ENCODE assay signal across 11 cellular contexts in genomic region chr12:122830517-122831214, GRCh38. TPM values are rescaled to one million over a fixed set of nuclear protein-coding genes. Genes with fewer than 3 reads are reported as not detected.
DNase-seq lines count a peak whose midpoint lies in the region; ATAC-seq, FAIRE-seq and TF ChIP-seq lines count a peak whose summit lies in the region.
"Had no signal": no experiment of that assay in that cellular context is flagged by ENCODE, and none has a peak within 500 bp of the region (broad histone marks: within the 10 kb centered on the region; RNA-seq: fewer than 3 reads in every experiment).

No MANE protein-coding gene starts in this region.

- CTCF ChIA-PET in endothelial cell of umbilical vein (lab: Charles Lee): interaction anchor here (1.2 to 6.6 kb wide), 2 partner anchors 26 to 36 kb away, joined by 3 to 58 read pairs; no protein-coding TSS in a partner anchor
- CTCF ChIA-PET in activated CD8-positive, alpha-beta memory T cell treated with anti-CD3 and anti-CD28 coated beads, Interleukin-2, amount 10 ng/mL, durations not matched to agents 7 days and 5 days (lab: Charles Lee): interaction anchor here (5.3 kb wide), 1 partner anchor 37 kb away, joined by 27 read pairs; no protein-coding TSS in a partner anchor

- no peaks in the 10 kb centered on the region for H3K9me3 Mint-ChIP-seq in activated CD8-positive, alpha-beta memory T cell treated with anti-CD3 and anti-CD28 coated beads, Interleukin-2, amount 10 ng/mL, durations not matched to agents 7 days and 5 days (ENCODE audit: low read depth)
- H3K9me3 Mint-ChIP-seq: activated naive CD8-positive, alpha-beta T cell treated with anti-CD3 and anti-CD28 coated beads for 36 hours had no signal

- intact Hi-C loops in endothelial cell of umbilical vein (cut with micrococcal nuclease): loop anchor here (5.0 kb wide), 1 partner anchor 33 kb away; no protein-coding TSS in a partner anchor

- TF ChIP-seq CTCF in endothelial cell of umbilical vein (IDR thresholded peaks at IDR 0.05; ENCODE audit: extremely low read depth in 1 of 2, insufficient read depth in 1 of 2, low read depth in 1 of 2, low read length in 2 of 2) (no peak), osteoblast (IDR thresholded peaks at IDR 0.05; ENCODE audit: extremely low read depth, low read depth, low read length) (no peak), coronary artery (IDR thresholded peaks at IDR 0.05) (no peak)

- H3K9me3 ChIP-seq in MG63 (no peaks in the 10 kb centered on the region), endothelial cell of umbilical vein (replicated peaks; ENCODE audit: control insufficient read depth, insufficient read depth, low read length) (no peaks in the 10 kb centered on the region), osteoblast (ENCODE audit: low read depth, low read length) (no peaks in the 10 kb centered on the region)

- H3K9me1 ChIP-seq in endothelial cell of umbilical vein (replicated peaks; ENCODE audit: control insufficient read depth, extremely low read depth, insufficient read depth, low read length): no peaks in the 10 kb centered on the region

- H4K20me1 ChIP-seq in endothelial cell of umbilical vein (replicated peaks; ENCODE audit: control insufficient read depth, extremely low read depth, insufficient read depth, low read length) (no peaks in the 10 kb centered on the region), osteoblast (ENCODE audit: insufficient read depth, low read length) (no peaks in the 10 kb centered on the region)

- ATAC-seq in HG03565 (IDR thresholded peaks at IDR 0.05; ENCODE audit: unreplicated experiment): no peak
- ATAC-seq in activated CD8-positive, alpha-beta memory T cell treated with anti-CD3 and anti-CD28 coated beads, Interleukin-2, amount 10 ng/mL, durations not matched to agents 7 days and 5 days: no peak

- H3K4me1 Mint-ChIP-seq in activated CD8-positive, alpha-beta memory T cell treated with anti-CD3 and anti-CD28 coated beads, Interleukin-2, amount 10 ng/mL, durations not matched to agents 7 days and 5 days: peaks cover 10% of the 10 kb centered on the region

- H3K4me3 ChIP-seq in MG63: no peak overlapping the region
- H3K4me3 ChIP-seq in endothelial cell of umbilical vein (replicated peaks in 1 of 3; ENCODE audit: insufficient read depth in 1 of 3, low read depth in 1 of 3, low read length in 3 of 3): no peak overlapping the region
- H3K4me3 ChIP-seq in osteoblast (ENCODE audit: insufficient read depth, low read length): no peak overlapping the region
- H3K4me3 ChIP-seq in coronary artery: no peak overlapping the region

- H3K79me2 ChIP-seq in endothelial cell of umbilical vein (ENCODE audit: control insufficient read depth, insufficient read depth, low read length): no peaks in the 10 kb centered on the region
- H3K79me2 ChIP-seq in osteoblast (ENCODE audit: insufficient read depth, low read length): no peaks in the 10 kb centered on the region

- H3K27ac ChIP-seq in endothelial cell of umbilical vein (ENCODE audit: insufficient read depth, low read depth, low read length) (no peak overlapping the region), osteoblast (ENCODE audit: low read depth, low read length) (no peak overlapping the region), coronary artery (no peak overlapping the region)

- H3K4me2 ChIP-seq in endothelial cell of umbilical vein (ENCODE audit: insufficient read depth, low read length) (no peak overlapping the region), osteoblast (ENCODE audit: insufficient read depth, low read length) (no peak overlapping the region)

- no peak overlapping the region for H3K27ac Mint-ChIP-seq in activated CD8-positive, alpha-beta memory T cell treated with anti-CD3 and anti-CD28 coated beads, Interleukin-2, amount 10 ng/mL, durations not matched to agents 7 days and 5 days
- H3K27ac Mint-ChIP-seq: activated naive CD8-positive, alpha-beta T cell treated with anti-CD3 and anti-CD28 coated beads for 36 hours had no signal

- H2AFZ ChIP-seq in endothelial cell of umbilical vein (ENCODE audit: low read depth, low read length): no peak overlapping the region
- no peak overlapping the region for H2AFZ ChIP-seq in osteoblast (ENCODE audit: low read length)

- POLR2A ChIA-PET in endothelial cell of umbilical vein (lab: Charles Lee): interaction anchor here (0.6 kb wide), 1 partner anchor 377 kb away, joined by 4 read pairs; no protein-coding TSS in a partner anchor

- H3K27me3 ChIP-seq in MG63 (no peaks in the 10 kb centered on the region), endothelial cell of umbilical vein (ENCODE audit: control insufficient read depth in 2 of 2, insufficient read depth in 2 of 2, low read length in 2 of 2) (peaks cover 1 to 3% of the 10 kb centered on the region in 2 experiments), osteoblast (ENCODE audit: insufficient read depth, low read length) (peaks cover 5% of the 10 kb centered on the region)

- no peak for TF ChIP-seq POLR2A in endothelial cell of umbilical vein (IDR thresholded peaks at IDR 0.05; ENCODE audit: low read depth, low read length)

- H3K4me1 ChIP-seq in endothelial cell of umbilical vein (ENCODE audit: control insufficient read depth, extremely low read depth, insufficient read depth, low read length): peaks cover 12% of the 10 kb centered on the region
- peaks cover 4% of the 10 kb centered on the region for H3K4me1 ChIP-seq in osteoblast (ENCODE audit: insufficient read depth, low read length)

- H3K36me3 Mint-ChIP-seq in activated CD8-positive, alpha-beta memory T cell treated with anti-CD3 and anti-CD28 coated beads, Interleukin-2, amount 10 ng/mL, durations not matched to agents 7 days and 5 days: peaks cover 1% of the 10 kb centered on the region
- H3K36me3 Mint-ChIP-seq: activated naive CD8-positive, alpha-beta T cell treated with anti-CD3 and anti-CD28 coated beads for 36 hours had no signal

- FAIRE-seq in endothelial cell of umbilical vein (lab: Jason Lieb, UNC): peak; percentile 40

- peak; percentile 89 for DNase-seq in EL
- DNase-seq in MG63: peak; percentile 71
- no peak for DNase-seq in endothelial cell of umbilical vein (ENCODE audit: low read depth, low spot score)
- DNase-seq in osteoblast (ENCODE audit: insufficient read length, low spot score, missing footprints): peak; percentile 93
- no peak for DNase-seq in NCI-H2196 treated with DMSO at 0.1 percent for 48 hours (lab: John Stamatoyannopoulos, UW; ENCODE audit: unreplicated experiment)
- DNase-seq in coronary artery (ENCODE audit: low spot score): no peak
- DNase-seq in activated CD8-positive, alpha-beta memory T cell treated with anti-CD3 and anti-CD28 coated beads, Interleukin-2, amount 10 ng/mL, durations not matched to agents 7 days and 5 days: no peak
- DNase-seq: activated naive CD8-positive, alpha-beta T cell treated with anti-CD3 and anti-CD28 coated beads for 36 hours; kidney glomerular epithelial cell; RPMI8226 had no signal

- H3K36me3 ChIP-seq in MG63: no peaks in the 10 kb centered on the region
- no peaks in the 10 kb centered on the region for H3K36me3 ChIP-seq in endothelial cell of umbilical vein (ENCODE audit: control insufficient read depth in 2 of 2, extremely low read depth in 1 of 2, insufficient read depth in 2 of 2, low read length in 2 of 2)
- H3K36me3 ChIP-seq in osteoblast (ENCODE audit: insufficient read depth, low read length): no peaks in the 10 kb centered on the region

- no peak overlapping the region for H3K9ac ChIP-seq in endothelial cell of umbilical vein (replicated peaks; ENCODE audit: extremely low read depth, insufficient read depth, low read length)

- dilution Hi-C loops in endothelial cell of umbilical vein (cut with MboI; ENCODE audit: extremely low pct_ligation_motif_present, low sequenced_read_pairs): no loop called here

- peaks cover 40% of the 10 kb centered on the region for H3K27me3 Mint-ChIP-seq in activated CD8-positive, alpha-beta memory T cell treated with anti-CD3 and anti-CD28 coated beads, Interleukin-2, amount 10 ng/mL, durations not matched to agents 7 days and 5 days

- no TSS peak for BruUV-seq in endothelial cell of umbilical vein (replicated peaks; lab: Mats Ljungman, UMichigan)

- no peak overlapping the region for H3K4me3 Mint-ChIP-seq in activated CD8-positive, alpha-beta memory T cell treated with anti-CD3 and anti-CD28 coated beads, Interleukin-2, amount 10 ng/mL, durations not matched to agents 7 days and 5 days
- H3K4me3 Mint-ChIP-seq: activated naive CD8-positive, alpha-beta T cell treated with anti-CD3 and anti-CD28 coated beads for 36 hours had no signal

TF ChIP-seq in endothelial cell of umbilical vein, 7 proteins besides CTCF, POLR2A, EP300 and RAD21 (continues in another document):
- no peak for TF ChIP-seq FOS (IDR thresholded peaks at IDR 0.05; ENCODE audit: borderline replicate concordance, insufficient read depth, low read length)
- no peak for TF ChIP-seq MYC (IDR thresholded peaks at IDR 0.05; ENCODE audit: low read depth, low read length)

RNA-seq across cellular contexts. Expression of gene HIP1R, which starts 4.6 kb away (rescaled TPM):
- total RNA-seq in MG63 (2014; rRNA removed; shearing (Covaris generic); ENCODE audit: low replicate concordance): 6.4 and 14.8 TPM in 2 replicates
- total RNA-seq in endothelial cell of umbilical vein: 122 and 136 TPM in 2 replicates
- 110 and 111 TPM in 2 replicates for polyA plus RNA-seq in endothelial cell of umbilical vein
- 44.3 and 60.5 TPM in 2 replicates for polyA plus RNA-seq in endothelial cell of umbilical vein (2011; cell fraction: cytosol; rRNA removed)
- polyA plus RNA-seq in endothelial cell of umbilical vein (2011; cell fraction: nucleus; rRNA removed): 563 and 679 TPM in 2 replicates
- 54.9 and 77.2 TPM in 2 replicates for polyA plus RNA-seq in endothelial cell of umbilical vein (2012)
- 162 and 203 TPM in 2 replicates for polyA minus RNA-seq in endothelial cell of umbilical vein
- 11.3 TPM for polyA minus RNA-seq in endothelial cell of umbilical vein (2011; cell fraction: cytosol; rRNA and poly(A)+ RNA removed)
- 132 and 165 TPM in 2 replicates for polyA minus RNA-seq in endothelial cell of umbilical vein (2011; cell fraction: nucleus; rRNA and poly(A)+ RNA removed)
- total RNA-seq in osteoblast: 19.4 and 21.0 TPM in 2 replicates
- total RNA-seq in activated CD8-positive, alpha-beta memory T cell treated with anti-CD3 and anti-CD28 coated beads, Interleukin-2, amount 10 ng/mL, durations not matched to agents 7 days and 5 days: 10 to 100 TPM; 31.9 to 34.7 TPM

RNA-seq across cellular contexts. Expression of gene CCDC62, which starts 56.3 kb away (rescaled TPM):
- 2.0 TPM in 1 of 2 replicates, not detected in the other for total RNA-seq in MG63 (2014; rRNA removed; shearing (Covaris generic); ENCODE audit: low replicate concordance)
- total RNA-seq in endothelial cell of umbilical vein (0.32 and 0.40 TPM in 2 replicates), osteoblast (0.36 and 1.2 TPM in 2 replicates)
- polyA plus RNA-seq in endothelial cell of umbilical vein: 0.05 and 0.14 TPM in 2 replicates
- polyA plus RNA-seq in endothelial cell of umbilical vein (2011; cell fraction: cytosol; rRNA removed): 0.12 and 0.17 TPM in 2 replicates
- 0.47 and 0.78 TPM in 2 replicates for polyA plus RNA-seq in endothelial cell of umbilical vein (2011; cell fraction: nucleus; rRNA removed)
- 0.24 and 0.31 TPM in 2 replicates for polyA plus RNA-seq in endothelial cell of umbilical vein (2012)
- 0.11 TPM in 1 of 2 replicates, not detected in the other for polyA minus RNA-seq in endothelial cell of umbilical vein
- 1.1 TPM for polyA minus RNA-seq in endothelial cell of umbilical vein (2011; cell fraction: cytosol; rRNA and poly(A)+ RNA removed)
- 0.48 and 0.58 TPM in 2 replicates for polyA minus RNA-seq in endothelial cell of umbilical vein (2011; cell fraction: nucleus; rRNA and poly(A)+ RNA removed)
- under 1 TPM; 0.26 to 0.67 TPM for total RNA-seq in activated CD8-positive, alpha-beta memory T cell treated with anti-CD3 and anti-CD28 coated beads, Interleukin-2, amount 10 ng/mL, durations not matched to agents 7 days and 5 days

Comparison
In these comparisons a context has a peak if more than half of its experiments do, and no peak if none do; other contexts are left out.
1. DNase-seq: peak in EL (single experiment), MG63 (single experiment) and osteoblast (single experiment); none in endothelial cell of umbilical vein (single experiment), NCI-H2196 treated with DMSO at 0.1 percent for 48 hours (single experiment), coronary artery (single experiment) and activated CD8-positive, alpha-beta memory T cell treated with anti-CD3 and anti-CD28 coated beads, Interleukin-2, amount 10 ng/mL, durations not matched to agents 7 days and 5 days (single experiment).